Comparison of ENCODE assay signal across 1 cellular context in genomic region chr3:86973440-86973839, GRCh38.
A peak's percentile ranks its signal among the peaks of the same experiment; 100 is the strongest.
TF ChIP-seq lines count a peak whose summit lies in the region.

No MANE protein-coding gene starts in this region.

TF ChIP-seq in K562, 482 proteins besides CTCF, POLR2A, EP300 and RAD21 (continued from another document):
- TF ChIP-seq MGA (IDR thresholded peaks at IDR 0.05) (no peak), ATF3 (IDR thresholded peaks at IDR 0.05) (0 out of 2 replicates have a peak, but pooled peaks have one; percentile 12), ATF3 (CRISPR knock-in tag; conservative IDR thresholded peaks at IDR 0.05) (no peak), SAFB2 (IDR thresholded peaks at IDR 0.05; ENCODE audit: borderline replicate concordance, low read depth, low read length, severe bottlenecking) (no peak)
TF ChIP-seq in K562: peak in this region for 1.
